In the genomic region with DNA sequence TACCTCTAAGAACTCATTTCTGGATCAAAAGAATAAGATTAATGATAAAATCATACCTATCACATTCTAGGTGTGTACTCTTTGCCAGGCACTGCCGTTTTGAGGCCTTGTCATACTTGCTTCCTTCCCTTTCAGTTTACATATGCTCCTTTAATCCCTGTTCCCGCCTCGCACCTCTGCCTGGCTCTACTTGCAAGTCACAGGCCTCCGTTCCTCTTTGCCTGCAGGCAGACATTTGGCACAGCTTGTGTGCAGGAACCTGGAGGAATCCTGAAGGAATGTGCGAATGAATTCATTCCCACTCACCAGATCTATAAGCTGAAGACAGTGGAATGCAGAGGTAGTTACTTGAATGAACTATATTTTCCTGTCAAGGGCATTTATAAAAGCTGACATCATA, we compare ENCODE assay signal across 20 cellular contexts. TPM values are rescaled to one million over a fixed set of nuclear protein-coding genes. Genes with fewer than 3 reads are reported as not detected.
DNase-seq lines count a peak whose midpoint lies in the region; ATAC-seq and TF ChIP-seq lines count a peak whose summit lies in the region.
"Had no signal": no experiment of that assay in that cellular context is flagged by ENCODE, and none has a peak within 500 bp of the region (broad histone marks: within the 10 kb centered on the region; RNA-seq: fewer than 3 reads in every experiment).

No MANE protein-coding gene starts in this region.

- no peak overlapping the region for H4K8ac ChIP-seq in trophoblast cell (ENCODE audit: low read depth, low read length)

- peaks cover 21% of the 10 kb centered on the region for H3K79me1 ChIP-seq in trophoblast cell (ENCODE audit: low read length)

- H3K27me3 Mint-ChIP-seq in activated T-cell treated with anti-CD3 and anti-CD28 coated beads, Interleukin-2, amount 50 U/mL, for 4 hours (ENCODE audit: low read depth): no peaks in the 10 kb centered on the region
- H3K27me3 Mint-ChIP-seq: CD8-positive, alpha-beta memory T cell had no signal

- no peak overlapping the region for H3K9ac ChIP-seq in trophoblast cell (ENCODE audit: low read length)

- H3K4me3 ChIP-seq in H7 (ENCODE audit: insufficient read depth, low read depth, low read length): no peak overlapping the region
- H3K4me3 ChIP-seq in body of pancreas: no peak overlapping the region
- no peak overlapping the region for H3K4me3 ChIP-seq in gastroesophageal sphincter
- no peak overlapping the region for H3K4me3 ChIP-seq in trophoblast cell (ENCODE audit: low read depth, low read length)
- H3K4me3 ChIP-seq: GM12878, lower lobe of right lung had no signal

- H3K4me3 Mint-ChIP-seq in activated T-cell treated with anti-CD3 and anti-CD28 coated beads, Interleukin-2, amount 50 U/mL, for 4 hours: no peak overlapping the region
- H3K4me3 Mint-ChIP-seq: CD8-positive, alpha-beta memory T cell; stimulated activated effector memory CD8-positive, alpha-beta T cell treated with anti-CD3 and anti-CD28 coated beads, Interleukin-12 subunit alpha, Interleukin-12 subunit beta, amount 100 ng/mL, for 72 hours had no signal

- H3K4me1 Mint-ChIP-seq in activated T-cell treated with anti-CD3 and anti-CD28 coated beads, Interleukin-2, amount 50 U/mL, for 4 hours (ENCODE audit: low read depth): no peaks in the 10 kb centered on the region
- H3K4me1 Mint-ChIP-seq: CD8-positive, alpha-beta memory T cell; stimulated activated effector memory CD8-positive, alpha-beta T cell treated with anti-CD3 and anti-CD28 coated beads, Interleukin-12 subunit alpha, Interleukin-12 subunit beta, amount 100 ng/mL, for 72 hours had no signal

- no peak overlapping the region for H2AK5ac ChIP-seq in trophoblast cell (ENCODE audit: low read length)

- H3K4ac ChIP-seq in trophoblast cell (ENCODE audit: low read depth, low read length): no peak overlapping the region

- H2BK120ac ChIP-seq in trophoblast cell (ENCODE audit: insufficient read depth, low read length, poor library complexity): no peak overlapping the region

- H2AFZ ChIP-seq in trophoblast cell (ENCODE audit: insufficient read depth, low read length, poor library complexity): no peak overlapping the region

- H4K12ac ChIP-seq in trophoblast cell (ENCODE audit: low read depth, low read length): no peak overlapping the region

- ATAC-seq in body of pancreas (no peak), gastroesophageal sphincter (no peak), GM19328 (IDR thresholded peaks at IDR 0.05; ENCODE audit: unreplicated experiment) (no peak)
- no peak for ATAC-seq in activated T-cell treated with anti-CD3 and anti-CD28 coated beads, Interleukin-2, amount 50 U/mL, for 4 hours
- ATAC-seq: GM12878; lower lobe of right lung; PC-3; stimulated activated effector memory CD8-positive, alpha-beta T cell treated with anti-CD3 and anti-CD28 coated beads, Interleukin-12 subunit alpha, Interleukin-12 subunit beta, amount 100 ng/mL, for 72 hours had no signal

- H3K9me3 Mint-ChIP-seq in activated T-cell treated with anti-CD3 and anti-CD28 coated beads, Interleukin-2, amount 50 U/mL, for 4 hours: no peaks in the 10 kb centered on the region
- H3K9me3 Mint-ChIP-seq: stimulated activated effector memory CD8-positive, alpha-beta T cell treated with anti-CD3 and anti-CD28 coated beads, Interleukin-12 subunit alpha, Interleukin-12 subunit beta, amount 100 ng/mL, for 72 hours had no signal

- no peak overlapping the region for H3K23ac ChIP-seq in trophoblast cell (ENCODE audit: low read length)

- H3K36me3 ChIP-seq in H7 (replicated peaks; ENCODE audit: control insufficient read depth, insufficient read depth, low read length) (no peaks in the 10 kb centered on the region), body of pancreas (replicated peaks in 1 of 2; ENCODE audit: insufficient read depth in 1 of 2, low read depth in 2 of 2) (no peaks in the 10 kb centered on the region), gastroesophageal sphincter (no peaks in the 10 kb centered on the region), trophoblast cell (ENCODE audit: control insufficient read depth in 1 of 2, insufficient read depth in 2 of 2, low read length in 2 of 2) (peaks cover 0 to 2% of the 10 kb centered on the region in 2 experiments)
- H3K36me3 ChIP-seq: lower lobe of right lung had no signal

- DNase-seq in H7 (peak; percentile 21), body of pancreas (peak; percentile 30 to 58 (median 36)), trophoblast cell (peak; percentile 37 to 69), NCI-H524 (lab: John Stamatoyannopoulos, UW) (no peak), activated gamma-delta T cell treated with Interleukin-2 at 50 U/mL for 16 hours (no peak)
- DNase-seq in activated T-cell treated with anti-CD3 and anti-CD28 coated beads, Interleukin-2, amount 50 U/mL, for 4 hours: no peak
- DNase-seq: activated effector memory CD4-positive, alpha-beta T cell treated with Interleukin-2 at 50 U/mL for 16 hours; CD8-positive, alpha-beta memory T cell; cortex of kidney; HCEC 1CT; lower lobe of right lung; NCI-H187 treated with DMSO at 0.1 percent for 48 hours; NCI-H526; PC-3; SW 1271 had no signal

- intact Hi-C loops in body of pancreas (cut with DNase I): no loop called here

- H4K91ac ChIP-seq in trophoblast cell (ENCODE audit: low read depth, low read length): no peak overlapping the region

- peak overlapping the region; percentile 21 to 61 (median 43) for H3K27ac ChIP-seq in body of pancreas
- H3K27ac ChIP-seq in gastroesophageal sphincter: peak overlapping the region; percentile 55 to 96 (median 78)
- peak overlapping the region; percentile 86 for H3K27ac ChIP-seq in trophoblast cell (ENCODE audit: low read depth, low read length)
- H3K27ac ChIP-seq: lower lobe of right lung had no signal

- H3K27me3 ChIP-seq in H7 (ENCODE audit: control insufficient read depth, insufficient read depth, low read length) (0 out of 2 replicates have a peak, but pooled peaks cover 2% of the 10 kb centered on the region), body of pancreas (no peaks in the 10 kb centered on the region), gastroesophageal sphincter (no peaks in the 10 kb centered on the region), trophoblast cell (ENCODE audit: insufficient read depth, low read length) (no peaks in the 10 kb centered on the region)

- TF ChIP-seq EP300 in gastroesophageal sphincter (IDR thresholded peaks at IDR 0.05): no peak

- H3K4me2 ChIP-seq in trophoblast cell (ENCODE audit: low read length): no peak overlapping the region

- 17 to 21% methylated on average over 5 of the region's 5 CpGs for WGBS in body of pancreas, 2 donors
- 34 to 46% methylated on average over 4 of the region's 5 CpGs for WGBS in gastroesophageal sphincter (ENCODE audit: low coverage in 1 of 2), 2 donors
- no CpG with 5 or more reads among the region's 5 CpGs for WGBS in trophoblast cell (ENCODE audit: extremely low coverage, insufficient coverage, insufficient read length)

- H3K14ac ChIP-seq in trophoblast cell (ENCODE audit: low read length): no peak overlapping the region

- H3K4me1 ChIP-seq in body of pancreas (peaks cover 87% of the 10 kb centered on the region), gastroesophageal sphincter (peaks cover 36 to 99% (median 43%) of the 10 kb centered on the region in 3 donors), trophoblast cell (ENCODE audit: control insufficient read depth in 1 of 2, insufficient read depth in 2 of 2, low read length in 2 of 2) (peaks cover 14 to 26% of the 10 kb centered on the region in 2 experiments)

- H3K18ac ChIP-seq in trophoblast cell (ENCODE audit: low read length): no peak overlapping the region

- H3K36me3 Mint-ChIP-seq in activated T-cell treated with anti-CD3 and anti-CD28 coated beads, Interleukin-2, amount 50 U/mL, for 4 hours (ENCODE audit: insufficient read depth): no peaks in the 10 kb centered on the region
- H3K36me3 Mint-ChIP-seq: CD8-positive, alpha-beta memory T cell; stimulated activated effector memory CD8-positive, alpha-beta T cell treated with anti-CD3 and anti-CD28 coated beads, Interleukin-12 subunit alpha, Interleukin-12 subunit beta, amount 100 ng/mL, for 72 hours had no signal

- no peak overlapping the region for H2BK5ac ChIP-seq in trophoblast cell (ENCODE audit: low read depth, low read length, poor library complexity)

- TF ChIP-seq POLR2A in body of pancreas (IDR thresholded peaks at IDR 0.05) (no peak), gastroesophageal sphincter (IDR thresholded peaks at IDR 0.05) (no peak)

- H3K79me2 ChIP-seq in trophoblast cell (ENCODE audit: control insufficient read depth, insufficient read depth, low read length, poor library complexity): peaks cover 9% of the 10 kb centered on the region

- H3K9me3 ChIP-seq in body of pancreas (no peaks in the 10 kb centered on the region), gastroesophageal sphincter (no peaks in the 10 kb centered on the region), trophoblast cell (ENCODE audit: insufficient read depth, low read depth, low read length) (no peaks in the 10 kb centered on the region)
- H3K9me3 ChIP-seq: lower lobe of right lung had no signal

- no peak overlapping the region for H2BK12ac ChIP-seq in trophoblast cell (ENCODE audit: low read length)

- TF ChIP-seq CTCF in body of pancreas (IDR thresholded peaks at IDR 0.05) (no peak), gastroesophageal sphincter (IDR thresholded peaks at IDR 0.05) (no peak)

RNA-seq across cellular contexts. Expression of a gene that starts 13.8 kb away (rescaled TPM):
- 8.3 and 9.5 TPM in 2 replicates for total RNA-seq in H7 (2014; rRNA removed; shearing (Covaris generic))
- total RNA-seq in body of pancreas (10 to 100 TPM; 39.6 to 73.4 TPM), gastroesophageal sphincter (100 to 1,000 TPM; 120 to 280 (median 263) TPM)
- 633 and 667 TPM in 2 replicates for polyA plus RNA-seq in trophoblast cell (2013)
- under 1 TPM; 0.23 to 0.33 (median 0.32) TPM for total RNA-seq in activated T-cell treated with anti-CD3 and anti-CD28 coated beads, Interleukin-2, amount 50 U/mL, for 4 hours
- total RNA-seq: activated CD8-positive, alpha-beta memory T cell treated with anti-CD3 and anti-CD28 coated beads for 36 hours; CD8-positive, alpha-beta memory T cell had no signal
- polyA plus RNA-seq: CD8-positive, alpha-beta memory T cell had no signal

Comparison
In these comparisons a context has a peak if more than half of its experiments do, and no peak if none do; other contexts are left out.
1. DNase-seq: peak in H7 (single experiment), body of pancreas (4 of 4) and trophoblast cell (2 of 2); none in activated T-cell treated with anti-CD3 and anti-CD28 coated beads, Interleukin-2, amount 50 U/mL, for 4 hours (single experiment), NCI-H524 (0 of 2) and activated gamma-delta T cell treated with Interleukin-2 at 50 U/mL for 16 hours (single experiment).
2. Peak in every context shown above with its lines, with median percentiles within 50 percentile points of each other: H3K27ac ChIP-seq.